Comparison of ENCODE assay signal across 1 cellular context in genomic region chr2:38751043-38751846, GRCh38.
TF ChIP-seq lines count a peak whose summit lies in the region.

Gene SRSF7, minus strand, starts transcription at chr2:38751361. Its CDS starts 105 bp downstream, at chr2:38751256.

TF ChIP-seq in HEK293, 187 proteins besides CTCF, POLR2A, EP300 and RAD21 (continued from another document):
- no peak for TF ChIP-seq SALL2 (tag by site-specific recombination; IDR thresholded peaks at IDR 0.05; ENCODE audit: borderline replicate concordance)
- TF ChIP-seq EGR2 (tag by site-specific recombination; IDR thresholded peaks at IDR 0.05; ENCODE audit: low read depth) = peak; percentile 51
- TF ChIP-seq ZNF830 (tag by site-specific recombination; IDR thresholded peaks at IDR 0.05; ENCODE audit: low read depth) = no peak
- TF ChIP-seq OVOL3 (tag by site-specific recombination; IDR thresholded peaks at IDR 0.05) = peak; percentile 82; the same call in 1 of the 2 replicates
- peak; percentile 79; the same call in 1 of the 2 replicates for TF ChIP-seq GLI4 (tag by site-specific recombination; IDR thresholded peaks at IDR 0.05)
- peak; percentile 93 for TF ChIP-seq KLF16 (tag by site-specific recombination; IDR thresholded peaks at IDR 0.05)
- TF ChIP-seq, protein P1, sequence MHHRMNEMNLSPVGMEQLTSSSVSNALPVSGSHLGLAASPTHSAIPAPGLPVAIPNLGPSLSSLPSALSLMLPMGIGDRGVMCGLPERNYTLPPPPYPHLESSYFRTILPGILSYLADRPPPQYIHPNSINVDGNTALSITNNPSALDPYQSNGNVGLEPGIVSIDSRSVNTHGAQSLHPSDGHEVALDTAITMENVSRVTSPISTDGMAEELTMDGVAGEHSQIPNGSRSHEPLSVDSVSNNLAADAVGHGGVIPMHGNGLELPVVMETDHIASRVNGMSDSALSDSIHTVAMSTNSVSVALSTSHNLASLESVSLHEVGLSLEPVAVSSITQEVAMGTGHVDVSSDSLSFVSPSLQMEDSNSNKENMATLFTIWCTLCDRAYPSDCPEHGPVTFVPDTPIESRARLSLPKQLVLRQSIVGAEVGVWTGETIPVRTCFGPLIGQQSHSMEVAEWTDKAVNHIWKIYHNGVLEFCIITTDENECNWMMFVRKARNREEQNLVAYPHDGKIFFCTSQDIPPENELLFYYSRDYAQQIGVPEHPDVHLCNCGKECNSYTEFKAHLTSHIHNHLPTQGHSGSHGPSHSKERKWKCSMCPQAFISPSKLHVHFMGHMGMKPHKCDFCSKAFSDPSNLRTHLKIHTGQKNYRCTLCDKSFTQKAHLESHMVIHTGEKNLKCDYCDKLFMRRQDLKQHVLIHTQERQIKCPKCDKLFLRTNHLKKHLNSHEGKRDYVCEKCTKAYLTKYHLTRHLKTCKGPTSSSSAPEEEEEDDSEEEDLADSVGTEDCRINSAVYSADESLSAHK (tag by site-specific recombination; IDR thresholded peaks at IDR 0.05) = peak; percentile 43
- TF ChIP-seq, protein P2, sequence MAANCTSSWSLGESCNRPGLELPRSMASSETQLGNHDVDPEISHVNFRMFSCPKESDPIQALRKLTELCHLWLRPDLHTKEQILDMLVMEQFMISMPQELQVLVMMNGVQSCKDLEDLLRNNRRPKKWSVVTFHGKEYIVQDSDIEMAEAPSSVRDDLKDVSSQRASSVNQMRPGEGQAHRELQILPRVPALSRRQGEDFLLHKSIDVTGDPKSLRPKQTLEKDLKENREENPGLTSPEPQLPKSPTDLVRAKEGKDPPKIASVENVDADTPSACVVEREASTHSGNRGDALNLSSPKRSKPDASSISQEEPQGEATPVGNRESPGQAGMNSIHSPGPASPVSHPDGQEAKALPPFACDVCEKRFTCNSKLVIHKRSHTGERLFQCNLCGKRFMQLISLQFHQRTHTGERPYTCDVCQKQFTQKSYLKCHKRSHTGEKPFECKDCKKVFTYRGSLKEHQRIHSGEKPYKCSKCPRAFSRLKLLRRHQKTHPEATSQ (tag by site-specific recombination; IDR thresholded peaks at IDR 0.05) = peak; percentile 89
- no peak for TF ChIP-seq ZNF184 (tag by site-specific recombination; IDR thresholded peaks at IDR 0.05)
- peak; percentile 86 for TF ChIP-seq SP3 (tag by site-specific recombination; IDR thresholded peaks at IDR 0.05)
- TF ChIP-seq WT1 (tag by site-specific recombination; IDR thresholded peaks at IDR 0.05) = 0 out of 2 replicates have a peak, but pooled peaks have one; percentile 32
- TF ChIP-seq SCRT2 (tag by site-specific recombination; IDR thresholded peaks at IDR 0.05) = peak; percentile 38; the same call in 1 of the 2 replicates
- peak; percentile 96 for TF ChIP-seq ZNF624 (tag by site-specific recombination; IDR thresholded peaks at IDR 0.05)
- TF ChIP-seq ZNF792 (tag by site-specific recombination; IDR thresholded peaks at IDR 0.05) = peak; percentile 28; the same call in 1 of the 2 replicates
- peak; percentile 82 for TF ChIP-seq ZNF324 (tag by site-specific recombination; IDR thresholded peaks at IDR 0.05)
- TF ChIP-seq ZBTB10 (tag by site-specific recombination; IDR thresholded peaks at IDR 0.05) = peak; percentile 31; the same call in 1 of the 2 replicates
- TF ChIP-seq ZNF157 (tag by site-specific recombination; IDR thresholded peaks at IDR 0.05) = no peak
- TF ChIP-seq REST (tag by site-specific recombination; IDR thresholded peaks at IDR 0.05) = peak; percentile 74
- TF ChIP-seq BCL11A (tag by site-specific recombination; IDR thresholded peaks at IDR 0.05; ENCODE audit: low read depth) = no peak
- TF ChIP-seq, protein P3, sequence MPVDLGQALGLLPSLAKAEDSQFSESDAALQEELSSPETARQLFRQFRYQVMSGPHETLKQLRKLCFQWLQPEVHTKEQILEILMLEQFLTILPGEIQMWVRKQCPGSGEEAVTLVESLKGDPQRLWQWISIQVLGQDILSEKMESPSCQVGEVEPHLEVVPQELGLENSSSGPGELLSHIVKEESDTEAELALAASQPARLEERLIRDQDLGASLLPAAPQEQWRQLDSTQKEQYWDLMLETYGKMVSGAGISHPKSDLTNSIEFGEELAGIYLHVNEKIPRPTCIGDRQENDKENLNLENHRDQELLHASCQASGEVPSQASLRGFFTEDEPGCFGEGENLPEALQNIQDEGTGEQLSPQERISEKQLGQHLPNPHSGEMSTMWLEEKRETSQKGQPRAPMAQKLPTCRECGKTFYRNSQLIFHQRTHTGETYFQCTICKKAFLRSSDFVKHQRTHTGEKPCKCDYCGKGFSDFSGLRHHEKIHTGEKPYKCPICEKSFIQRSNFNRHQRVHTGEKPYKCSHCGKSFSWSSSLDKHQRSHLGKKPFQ (tag by site-specific recombination; IDR thresholded peaks at IDR 0.05) = peak; percentile 43; the same call in 1 of the 2 replicates
- peak; percentile 96 for TF ChIP-seq ZFP37 (tag by site-specific recombination; IDR thresholded peaks at IDR 0.05)
- no peak for TF ChIP-seq OSR2 (tag by site-specific recombination; IDR thresholded peaks at IDR 0.05)
- no peak for TF ChIP-seq ZNF677 (tag by site-specific recombination; IDR thresholded peaks at IDR 0.05)
- peak; percentile 53 for TF ChIP-seq ZBTB8A (tag by site-specific recombination; IDR thresholded peaks at IDR 0.05)
- peak; percentile 90 for TF ChIP-seq KLF9 (tag by site-specific recombination; IDR thresholded peaks at IDR 0.05; ENCODE audit: low read depth)
